ENCODE assay signal across 12 cellular contexts in the genomic region with DNA sequence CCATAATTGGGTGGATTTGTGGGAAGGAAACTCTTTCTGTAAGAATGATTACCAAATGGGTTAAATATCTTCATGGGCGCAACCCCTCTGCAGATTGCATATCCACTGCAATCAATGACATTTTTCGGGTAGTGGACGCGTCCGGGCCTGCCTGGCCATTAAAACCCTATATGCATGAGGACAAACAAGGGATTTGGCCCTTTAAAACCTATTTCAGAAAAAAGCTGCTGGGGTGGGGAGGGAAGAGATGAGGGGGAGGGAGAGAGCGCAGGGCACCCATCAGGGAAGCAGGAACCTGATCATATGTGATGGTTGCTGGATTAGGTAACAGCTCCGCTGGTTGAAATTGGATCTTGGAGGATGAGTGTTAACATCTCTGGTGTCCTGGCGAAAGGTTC.
A peak's percentile ranks its signal among the peaks of the same experiment; 100 is the strongest.
DNase-seq lines count a peak whose midpoint lies in the region; ATAC-seq and TF ChIP-seq lines count a peak whose summit lies in the region.
"Had no signal": no experiment of that assay in that cellular context is flagged by ENCODE, and none has a peak within 500 bp of the region (broad histone marks: within the 10 kb centered on the region; RNA-seq: fewer than 3 reads in every experiment).

No MANE protein-coding gene starts in this region.

- H3K9me3 ChIP-seq in HUES6 (ENCODE audit: control insufficient read depth, insufficient read depth, low read depth, low read length) (no peaks in the 10 kb centered on the region), psoas muscle (no peaks in the 10 kb centered on the region)
- H3K9me3 ChIP-seq: spleen had no signal

- POLR2A ChIA-PET in T-cell (lab: Charles Lee) = no interaction called here

- peaks cover 6% of the 10 kb centered on the region for H3K4me1 Mint-ChIP-seq in stimulated activated effector memory CD8-positive, alpha-beta T cell treated with anti-CD3 and anti-CD28 coated beads, Interleukin-12 subunit alpha, Interleukin-12 subunit beta, amount 100 ng/mL, for 72 hours
- peaks cover 4 to 7% (median 5%) of the 10 kb centered on the region in 3 donors for H3K4me1 Mint-ChIP-seq in T-cell
- H3K4me1 Mint-ChIP-seq in stimulated activated memory B cell treated with anti-CD40 and anti-IgM and Interleukin-4, amounts not matched to agents 10 μg/mL and 1 μg/mL and 100 μg/mL, for 72 hours = no peaks in the 10 kb centered on the region

- peaks cover 6% of the 10 kb centered on the region for H3K36me3 ChIP-seq in HUES6 (ENCODE audit: control insufficient read depth, insufficient read depth, low read length)
- peaks cover 0 to 4% of the 10 kb centered on the region in 2 donors for H3K36me3 ChIP-seq in psoas muscle (ENCODE audit: insufficient read depth in 1 of 2, low read depth in 1 of 2)

- TF ChIP-seq CTCF in choroid plexus epithelial cell (conservative IDR thresholded peaks at IDR 0.05; ENCODE audit: low read depth, low read length) (no peak), psoas muscle (IDR thresholded peaks at IDR 0.05) (no peak)

- H3K27ac Mint-ChIP-seq in stimulated activated effector memory CD8-positive, alpha-beta T cell treated with anti-CD3 and anti-CD28 coated beads, Interleukin-12 subunit alpha, Interleukin-12 subunit beta, amount 100 ng/mL, for 72 hours = no peak overlapping the region
- no peak overlapping the region for H3K27ac Mint-ChIP-seq in T-cell
- H3K27ac Mint-ChIP-seq in stimulated activated memory B cell treated with anti-CD40 and anti-IgM and Interleukin-4, amounts not matched to agents 10 μg/mL and 1 μg/mL and 100 μg/mL, for 72 hours = no peak overlapping the region
- H3K27ac Mint-ChIP-seq: memory B cell; stimulated activated naive CD8-positive, alpha-beta T cell treated with anti-CD3 and anti-CD28 coated beads, Interleukin-15, Interleukin-2, amounts not matched to agents 100 ng/mL and 50 ng/mL, for 24 hours had no signal

- H3K27me3 ChIP-seq in HUES6 (ENCODE audit: control insufficient read depth, insufficient read depth, low read length) (no peaks in the 10 kb centered on the region), psoas muscle (ENCODE audit: insufficient read depth in 3 of 3, low read length in 2 of 3) (no peaks in the 10 kb centered on the region)

- CTCF ChIA-PET in T-cell (lab: Charles Lee) = interaction anchor here (0.6 to 2.0 kb wide), 10 partner anchors 9 to 1374 kb away, joined by 3 to 7 read pairs (median 4); no protein-coding TSS in a partner anchor

- H3K36me3 Mint-ChIP-seq in stimulated activated effector memory CD8-positive, alpha-beta T cell treated with anti-CD3 and anti-CD28 coated beads, Interleukin-12 subunit alpha, Interleukin-12 subunit beta, amount 100 ng/mL, for 72 hours = no peaks in the 10 kb centered on the region
- no peaks in the 10 kb centered on the region for H3K36me3 Mint-ChIP-seq in T-cell
- H3K36me3 Mint-ChIP-seq in stimulated activated memory B cell treated with anti-CD40 and anti-IgM and Interleukin-4, amounts not matched to agents 10 μg/mL and 1 μg/mL and 100 μg/mL, for 72 hours = no peaks in the 10 kb centered on the region
- H3K36me3 Mint-ChIP-seq: memory B cell had no signal

- no peak overlapping the region for H3K9ac ChIP-seq in HUES6 (ENCODE audit: low read length)

- intact Hi-C loops in psoas muscle (cut with DNase I) = loop anchor here (5.0 kb wide), 4 partner anchors 81 to 346 kb away; no protein-coding TSS in a partner anchor

- H3K4me3 Mint-ChIP-seq in stimulated activated effector memory CD8-positive, alpha-beta T cell treated with anti-CD3 and anti-CD28 coated beads, Interleukin-12 subunit alpha, Interleukin-12 subunit beta, amount 100 ng/mL, for 72 hours = no peak overlapping the region
- H3K4me3 Mint-ChIP-seq in T-cell = no peak overlapping the region
- H3K4me3 Mint-ChIP-seq in stimulated activated memory B cell treated with anti-CD40 and anti-IgM and Interleukin-4, amounts not matched to agents 10 μg/mL and 1 μg/mL and 100 μg/mL, for 72 hours = no peak overlapping the region
- H3K4me3 Mint-ChIP-seq: memory B cell; stimulated activated naive CD8-positive, alpha-beta T cell treated with anti-CD3 and anti-CD28 coated beads, Interleukin-15, Interleukin-2, amounts not matched to agents 100 ng/mL and 50 ng/mL, for 24 hours had no signal

- H3K27ac ChIP-seq in HUES6 (ENCODE audit: low read depth, low read length) (peak overlapping the region; percentile 43; the same call in 1 of the 2 replicates), psoas muscle (peak overlapping the region; percentile 83)
- H3K27ac ChIP-seq: spleen had no signal

- WGBS in psoas muscle, 3 donors = 34 to 52% (median 38%) methylated on average over 8 of the region's 8 CpGs

- peak; percentile 70 for DNase-seq in NCI-H345 treated with DMSO at 0.1 percent for 48 hours (lab: John Stamatoyannopoulos, UW; ENCODE audit: unreplicated experiment)
- peak; percentile 82 for DNase-seq in choroid plexus epithelial cell (ENCODE audit: low read depth)
- no peak for DNase-seq in psoas muscle
- no peak for DNase-seq in stimulated activated effector memory CD8-positive, alpha-beta T cell treated with anti-CD3 and anti-CD28 coated beads, Interleukin-12 subunit alpha, Interleukin-12 subunit beta, amount 100 ng/mL, for 72 hours (ENCODE audit: low spot score in 2 of 2)
- DNase-seq in T-cell = no peak
- DNase-seq: activated gamma-delta T cell had no signal

- H3K9me3 Mint-ChIP-seq in stimulated activated effector memory CD8-positive, alpha-beta T cell treated with anti-CD3 and anti-CD28 coated beads, Interleukin-12 subunit alpha, Interleukin-12 subunit beta, amount 100 ng/mL, for 72 hours = no peaks in the 10 kb centered on the region
- no peaks in the 10 kb centered on the region for H3K9me3 Mint-ChIP-seq in T-cell
- no peaks in the 10 kb centered on the region for H3K9me3 Mint-ChIP-seq in stimulated activated memory B cell treated with anti-CD40 and anti-IgM and Interleukin-4, amounts not matched to agents 10 μg/mL and 1 μg/mL and 100 μg/mL, for 72 hours
- H3K9me3 Mint-ChIP-seq: memory B cell; stimulated activated naive CD8-positive, alpha-beta T cell treated with anti-CD3 and anti-CD28 coated beads, Interleukin-15, Interleukin-2, amounts not matched to agents 100 ng/mL and 50 ng/mL, for 24 hours had no signal

- H3K4me3 ChIP-seq in HUES6 (ENCODE audit: low read depth, low read length) (no peak overlapping the region), choroid plexus epithelial cell (ENCODE audit: low read depth, low read length) (no peak overlapping the region), psoas muscle (peak overlapping the region; percentile 48)
- H3K4me3 ChIP-seq: spleen had no signal

- H3K4me1 ChIP-seq in HUES6 (ENCODE audit: control insufficient read depth, insufficient read depth, low read length) (peaks cover 34% of the 10 kb centered on the region), psoas muscle (peaks cover 52% of the 10 kb centered on the region)

- peaks cover 5% of the 10 kb centered on the region in 2 donors for H3K27me3 Mint-ChIP-seq in T-cell
- peaks cover 22% of the 10 kb centered on the region for H3K27me3 Mint-ChIP-seq in stimulated activated memory B cell treated with anti-CD40 and anti-IgM and Interleukin-4, amounts not matched to agents 10 μg/mL and 1 μg/mL and 100 μg/mL, for 72 hours

- peak; percentile 72 to 84 (median 79) for ATAC-seq in psoas muscle
- no peak for ATAC-seq in stimulated activated effector memory CD8-positive, alpha-beta T cell treated with anti-CD3 and anti-CD28 coated beads, Interleukin-12 subunit alpha, Interleukin-12 subunit beta, amount 100 ng/mL, for 72 hours
- ATAC-seq in T-cell (replicated peaks in 1 of 4) = no peak
- no peak for ATAC-seq in HG02884 (IDR thresholded peaks at IDR 0.05; ENCODE audit: unreplicated experiment)
- ATAC-seq in stimulated activated memory B cell treated with anti-CD40 and anti-IgM and Interleukin-4, amounts not matched to agents 10 μg/mL and 1 μg/mL and 100 μg/mL, for 72 hours = no peak

Comparison
In these comparisons a context has a peak if more than half of its experiments do, and no peak if none do; other contexts are left out.
1. DNase-seq: peak in NCI-H345 treated with DMSO at 0.1 percent for 48 hours (single experiment) and choroid plexus epithelial cell (single experiment); none in psoas muscle (0 of 2), stimulated activated effector memory CD8-positive, alpha-beta T cell treated with anti-CD3 and anti-CD28 coated beads, Interleukin-12 subunit alpha, Interleukin-12 subunit beta, amount 100 ng/mL, for 72 hours (0 of 2) and T-cell (0 of 34).
2. ATAC-seq: peak in psoas muscle (4 of 4); none in stimulated activated effector memory CD8-positive, alpha-beta T cell treated with anti-CD3 and anti-CD28 coated beads, Interleukin-12 subunit alpha, Interleukin-12 subunit beta, amount 100 ng/mL, for 72 hours (single experiment), T-cell (0 of 4), HG02884 (single experiment) and stimulated activated memory B cell treated with anti-CD40 and anti-IgM and Interleukin-4, amounts not matched to agents 10 μg/mL and 1 μg/mL and 100 μg/mL, for 72 hours (single experiment).